8 cellular contexts compared by ENCODE assay signal in the genomic region with DNA sequence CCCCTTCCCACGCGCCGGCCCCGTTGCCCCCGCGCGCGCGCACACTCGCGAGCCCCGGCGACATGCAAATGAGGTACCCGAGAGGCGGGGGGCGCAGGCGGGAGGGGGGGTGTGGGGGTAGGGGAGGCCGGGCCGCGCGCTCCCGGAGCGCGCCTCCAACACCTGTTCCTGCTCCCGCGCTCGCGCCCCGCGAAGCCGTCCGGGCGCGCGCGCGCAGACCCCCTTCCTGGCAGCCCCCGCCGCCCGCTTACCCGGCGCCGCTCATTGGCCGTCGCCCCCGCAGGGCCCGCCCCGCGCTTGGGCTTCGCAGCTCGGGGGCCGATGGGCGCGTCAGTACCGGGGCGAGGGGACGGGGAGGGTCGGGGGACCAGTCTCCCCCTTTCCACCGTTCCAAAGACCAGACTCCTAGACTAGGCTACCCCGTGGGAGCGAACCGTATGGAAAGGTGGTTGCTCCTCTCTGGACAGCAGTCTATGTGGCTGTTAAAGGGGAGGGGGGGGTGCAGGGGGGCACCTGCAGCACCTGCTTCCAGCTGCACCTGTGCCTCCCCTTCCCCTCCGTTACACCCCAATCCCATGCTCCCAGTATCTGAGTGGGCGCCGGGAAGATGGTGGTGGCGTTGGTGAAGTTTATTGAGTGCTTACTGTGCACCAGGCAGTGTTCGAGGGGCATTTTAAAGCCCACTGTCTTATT. TPM values are rescaled to one million over a fixed set of nuclear protein-coding genes. Genes with fewer than 3 reads are reported as not detected.
DNase-seq lines count a peak whose midpoint lies in the region; ATAC-seq and TF ChIP-seq lines count a peak whose summit lies in the region.

No MANE protein-coding gene starts in this region.

- H3K9me3 Mint-ChIP-seq in activated T-cell treated with anti-CD3 and anti-CD28 coated beads, Interleukin-2, amount 50 U/mL, for 24 hours = peaks cover 4% of the 10 kb centered on the region
- peaks cover 4% of the 10 kb centered on the region for H3K9me3 Mint-ChIP-seq in activated T-cell treated with anti-CD3 and anti-CD28 coated beads, Interleukin-2, amount 50 U/mL, for 4 hours

- ATAC-seq in HG02840 (IDR thresholded peaks at IDR 0.05; ENCODE audit: low FRiP score, unreplicated experiment) = peak; percentile 5
- peak; percentile 4 to 5 for ATAC-seq in activated T-cell treated with anti-CD3 and anti-CD28 coated beads, Interleukin-2, amount 50 U/mL, for 4 hours
- peak in 2 of 8 donors; percentile 1 for ATAC-seq in heart right ventricle
- peak; percentile 3 to 8 (median 4) for ATAC-seq in psoas muscle

- 2 to 6% methylated on average over 17 to 67 of the region's 67 CpGs for WGBS in heart right ventricle, 2 donors
- WGBS in psoas muscle, 3 donors = 1 to 5% (median 5%) methylated on average over 15 to 67 of the region's 67 CpGs

- H3K4me3 ChIP-seq in heart right ventricle (peak overlapping the region; percentile 54 to 94 (median 76)), psoas muscle (peak overlapping the region; percentile 72)

- H3K27ac Mint-ChIP-seq in activated T-cell treated with anti-CD3 and anti-CD28 coated beads, Interleukin-2, amount 50 U/mL, for 24 hours = peak overlapping the region; percentile 88

- peak overlapping the region; percentile 97 for H3K4me3 Mint-ChIP-seq in activated T-cell treated with anti-CD3 and anti-CD28 coated beads, Interleukin-2, amount 50 U/mL, for 24 hours
- peak overlapping the region; percentile 77 for H3K4me3 Mint-ChIP-seq in activated T-cell treated with anti-CD3 and anti-CD28 coated beads, Interleukin-2, amount 50 U/mL, for 4 hours

- H3K4me1 ChIP-seq in heart right ventricle = peaks cover 4 to 34% (median 27%) of the 10 kb centered on the region in 9 donors
- H3K4me1 ChIP-seq in psoas muscle = peaks cover 22% of the 10 kb centered on the region

- intact Hi-C loops in heart right ventricle (cut with DNase I) = loop anchor here in 1 of 10 donors (10.0 kb wide), 1 partner anchor 86 kb away; no protein-coding TSS in a partner anchor
- intact Hi-C loops in psoas muscle (cut with DNase I) = no loop called here

- H3K36me3 ChIP-seq in heart right ventricle (peaks cover 0 to 29% (median under 1%) of the 10 kb centered on the region in 9 donors), psoas muscle (ENCODE audit: insufficient read depth in 1 of 2, low read depth in 1 of 2) (peaks cover 0 to 32% of the 10 kb centered on the region in 2 donors)

- DNase-seq in activated T-cell treated with anti-CD3 and anti-CD28 coated beads, Interleukin-2, amount 50 U/mL, for 24 hours = no peak
- no peak for DNase-seq in activated T-cell treated with anti-CD3 and anti-CD28 coated beads for 4 hours
- peak; percentile 58 for DNase-seq in NCI-H2107 treated with DMSO at 0.1 percent for 48 hours (lab: John Stamatoyannopoulos, UW; ENCODE audit: unreplicated experiment)
- DNase-seq in activated T-cell treated with anti-CD3 and anti-CD28 coated beads, Interleukin-2, amount 50 U/mL, for 4 hours = no peak
- DNase-seq in heart right ventricle = peak in 1 of 2 donors; percentile 71
- DNase-seq in psoas muscle = no peak
- no peak for DNase-seq in putamen (ENCODE audit: low spot score)

- H3K27me3 Mint-ChIP-seq in activated T-cell treated with anti-CD3 and anti-CD28 coated beads, Interleukin-2, amount 50 U/mL, for 24 hours = no peaks in the 10 kb centered on the region
- H3K27me3 Mint-ChIP-seq in activated T-cell treated with anti-CD3 and anti-CD28 coated beads, Interleukin-2, amount 50 U/mL, for 4 hours (ENCODE audit: low read depth) = no peaks in the 10 kb centered on the region

- H3K4me1 Mint-ChIP-seq in activated T-cell treated with anti-CD3 and anti-CD28 coated beads, Interleukin-2, amount 50 U/mL, for 24 hours (ENCODE audit: low read depth) = peaks cover 40% of the 10 kb centered on the region
- peaks cover 25% of the 10 kb centered on the region for H3K4me1 Mint-ChIP-seq in activated T-cell treated with anti-CD3 and anti-CD28 coated beads, Interleukin-2, amount 50 U/mL, for 4 hours (ENCODE audit: low read depth)

- H3K9me3 ChIP-seq in heart right ventricle (no peaks in the 10 kb centered on the region), psoas muscle (no peaks in the 10 kb centered on the region)

- peak overlapping the region; percentile 96 to 100 (median 98) for H3K27ac ChIP-seq in heart right ventricle
- H3K27ac ChIP-seq in psoas muscle = peak overlapping the region; percentile 98

- H3K27me3 ChIP-seq in heart right ventricle (no peaks in the 10 kb centered on the region), psoas muscle (ENCODE audit: insufficient read depth in 3 of 3, low read length in 2 of 3) (no peaks in the 10 kb centered on the region)

- H3K36me3 Mint-ChIP-seq in activated T-cell treated with anti-CD3 and anti-CD28 coated beads, Interleukin-2, amount 50 U/mL, for 24 hours (ENCODE audit: low read depth) = peaks cover 44% of the 10 kb centered on the region
- peaks cover 19% of the 10 kb centered on the region for H3K36me3 Mint-ChIP-seq in activated T-cell treated with anti-CD3 and anti-CD28 coated beads, Interleukin-2, amount 50 U/mL, for 4 hours (ENCODE audit: insufficient read depth)

- TF ChIP-seq CTCF in heart right ventricle (IDR thresholded peaks at IDR 0.05) (no peak), psoas muscle (IDR thresholded peaks at IDR 0.05) (no peak)

RNA-seq across cellular contexts. Expression of gene ZNF524, which starts 0.4 kb away (rescaled TPM):
- total RNA-seq in activated T-cell treated with anti-CD3 and anti-CD28 coated beads, Interleukin-2, amount 50 U/mL, for 4 hours = 10 to 100 TPM; 12.5 to 12.6 (median 12.6) TPM
- total RNA-seq in heart right ventricle = 10 to 100 TPM in 8 of 10 donors, 1 to 10 TPM in 2; 7.9 to 22.0 (median 12.9) TPM
- 10 to 100 TPM; 34.9 to 39.4 TPM for polyA plus RNA-seq in heart right ventricle
- total RNA-seq in psoas muscle = 10 to 100 TPM; 21.4 to 32.0 (median 24.5) TPM
- 10 to 100 TPM; 38.6 to 52.5 (median 41.4) TPM for polyA plus RNA-seq in psoas muscle

RNA-seq across cellular contexts. Expression of gene FIZ1, which starts 1.2 kb away (rescaled TPM):
- 10 to 100 TPM; 31.4 to 35.5 (median 34.4) TPM for total RNA-seq in activated T-cell treated with anti-CD3 and anti-CD28 coated beads, Interleukin-2, amount 50 U/mL, for 4 hours
- total RNA-seq in heart right ventricle = 10 to 100 TPM; 11.6 to 18.8 (median 13.5) TPM
- polyA plus RNA-seq in heart right ventricle = 10 to 100 TPM in 1 of 2 donors, 1 to 10 TPM in 1; 9.3 to 16.5 TPM
- total RNA-seq in psoas muscle = 10 to 100 TPM in 3 of 4 donors, 1 to 10 TPM in 1; 9.9 to 23.7 (median 13.2) TPM
- 10 to 100 TPM; 10.8 to 12.1 (median 11.5) TPM for polyA plus RNA-seq in psoas muscle

RNA-seq across cellular contexts. Expression of gene ZNF865, which starts 5.0 kb away (rescaled TPM):
- 10 to 100 TPM; 14.5 to 15.9 (median 15.4) TPM for total RNA-seq in activated T-cell treated with anti-CD3 and anti-CD28 coated beads, Interleukin-2, amount 50 U/mL, for 4 hours
- 10 to 100 TPM; 11.8 to 20.0 (median 13.5) TPM for total RNA-seq in heart right ventricle
- polyA plus RNA-seq in heart right ventricle = 10 to 100 TPM; 13.9 to 26.5 TPM
- total RNA-seq in psoas muscle = 10 to 100 TPM; 17.1 to 40.4 (median 25.0) TPM
- 10 to 100 TPM; 11.1 to 20.3 (median 19.3) TPM for polyA plus RNA-seq in psoas muscle

RNA-seq across cellular contexts. Expression of gene ZNF579, which starts 19.8 kb away (rescaled TPM):
- 10 to 100 TPM; 10.1 to 12.2 (median 11.0) TPM for total RNA-seq in activated T-cell treated with anti-CD3 and anti-CD28 coated beads, Interleukin-2, amount 50 U/mL, for 4 hours
- total RNA-seq in heart right ventricle (10 to 100 TPM in 4 of 10 donors, 1 to 10 TPM in 6; 7.1 to 16.9 (median 9.6) TPM), psoas muscle (10 to 100 TPM; 21.8 to 81.6 (median 29.5) TPM)
- polyA plus RNA-seq in heart right ventricle (10 to 100 TPM; 13.1 to 23.8 TPM), psoas muscle (10 to 100 TPM in 2 of 3 donors, 1 to 10 TPM in 1; 4.2 to 22.9 (median 14.2) TPM)

RNA-seq across cellular contexts. Expression of gene ZNF784, which starts 23.9 kb away (rescaled TPM):
- total RNA-seq in activated T-cell treated with anti-CD3 and anti-CD28 coated beads, Interleukin-2, amount 50 U/mL, for 4 hours = 1 to 10 TPM; 3.3 to 3.4 (median 3.4) TPM
- total RNA-seq in heart right ventricle = 10 to 100 TPM in 8 of 10 donors, 1 to 10 TPM in 2; 8.9 to 16.4 (median 12.2) TPM
- 1 to 10 TPM; 6.4 to 9.9 TPM for polyA plus RNA-seq in heart right ventricle
- total RNA-seq in psoas muscle = 10 to 100 TPM in 3 of 4 donors, 1 to 10 TPM in 1; 9.0 to 22.2 (median 11.4) TPM
- polyA plus RNA-seq in psoas muscle = 10 to 100 TPM in 1 of 3 donors, 1 to 10 TPM in 2; 4.9 to 14.9 (median 7.3) TPM
